27 cellular contexts compared by ENCODE assay signal in genomic region chr1:16972210-16972916, GRCh38. TPM values are rescaled to one million over a fixed set of nuclear protein-coding genes. Genes with fewer than 3 reads are reported as not detected.
A peak's percentile ranks its signal among the peaks of the same experiment; 100 is the strongest.
DNase-seq lines count a peak whose midpoint lies in the region; ATAC-seq, FAIRE-seq and TF ChIP-seq lines count a peak whose summit lies in the region.
"Had no signal": no experiment of that assay in that cellular context is flagged by ENCODE, and none has a peak within 500 bp of the region (broad histone marks: within the 10 kb centered on the region; RNA-seq: fewer than 3 reads in every experiment).

No MANE protein-coding gene starts in this region.

- no peak overlapping the region for H2BK12ac ChIP-seq in H1 (ENCODE audit: low read depth, low read length)

- H3K27me3 ChIP-seq in H7 (ENCODE audit: control insufficient read depth, insufficient read depth, low read length) (no peaks in the 10 kb centered on the region), Panc1 (ENCODE audit: control insufficient read depth, insufficient read depth, low read length) (no peaks in the 10 kb centered on the region), H1 (replicated peaks in 1 of 4; ENCODE audit: control insufficient read depth in 3 of 4, extremely low read depth in 1 of 4, insufficient read depth in 3 of 4, low read length in 3 of 4) (no peaks in the 10 kb centered on the region), MG63 (no peaks in the 10 kb centered on the region)
- H3K27me3 ChIP-seq: BLaER1, esophagus squamous epithelium, gastrocnemius medialis, neutrophil, spleen had no signal

- TF ChIP-seq CTCF in Panc1 (IDR thresholded peaks at IDR 0.05), result no peak
- no peak for TF ChIP-seq CTCF in H1 (IDR thresholded peaks at IDR 0.05; ENCODE audit: control extremely low read depth in 1 of 3, insufficient read depth in 1 of 3, low read depth in 1 of 3, low read length in 3 of 3)
- no peak for TF ChIP-seq CTCF in osteocyte (IDR thresholded peaks at IDR 0.05)

- H3K27ac Mint-ChIP-seq in osteocyte (ENCODE audit: unreplicated experiment), result peak overlapping the region; percentile 67
- H3K27ac Mint-ChIP-seq: activated CD8-positive, alpha-beta T cell treated with anti-CD3 and anti-CD28 coated beads for 36 hours; stimulated activated effector memory CD8-positive, alpha-beta T cell treated with anti-CD3 and anti-CD28 coated beads, Interleukin-12 subunit alpha, Interleukin-12 subunit beta, amount 100 ng/mL, for 72 hours had no signal

- ATAC-seq in Panc1 (0 out of 2 replicates have a peak, but pooled peaks have one; percentile 4), GM18519 (IDR thresholded peaks at IDR 0.05; ENCODE audit: low FRiP score, unreplicated experiment) (no peak)
- ATAC-seq: activated CD4-positive, CD25-positive, alpha-beta regulatory T cell treated with anti-CD3 and anti-CD28 coated beads, Interleukin-2, amount 50 U/mL, for 24 hours; activated CD8-positive, alpha-beta T cell treated with anti-CD3 and anti-CD28 coated beads for 36 hours; gastrocnemius medialis; Right ventricle myocardium inferior; stimulated activated effector memory CD8-positive, alpha-beta T cell treated with anti-CD3 and anti-CD28 coated beads, Interleukin-12 subunit alpha, Interleukin-12 subunit beta, amount 100 ng/mL, for 72 hours had no signal

- no peak overlapping the region for H2BK20ac ChIP-seq in H1 (ENCODE audit: low read length)

- no peak overlapping the region for H2AK5ac ChIP-seq in H1 (ENCODE audit: low read depth, low read length)

- H3K4ac ChIP-seq in H1 (replicated peaks; ENCODE audit: insufficient read length, low read depth, low read length), result no peak overlapping the region

- peaks cover 2% of the 10 kb centered on the region for H3K36me3 Mint-ChIP-seq in osteocyte (ENCODE audit: unreplicated experiment)
- H3K36me3 Mint-ChIP-seq: stimulated activated effector memory CD8-positive, alpha-beta T cell treated with anti-CD3 and anti-CD28 coated beads, Interleukin-12 subunit alpha, Interleukin-12 subunit beta, amount 100 ng/mL, for 72 hours had no signal

- H3K18ac ChIP-seq in H1 (ENCODE audit: extremely low read depth, low read length), result no peak overlapping the region

- no peak for TF ChIP-seq RAD21 in H1 (IDR thresholded peaks at IDR 0.05 in 1 of 2, conservative IDR thresholded peaks at IDR 0.05 in 1 of 2; ENCODE audit: low read depth in 2 of 2, low read length in 2 of 2)

- no peak for TF ChIP-seq POLR2A in H1 (IDR thresholded peaks at IDR 0.05; ENCODE audit: control extremely low read depth in 1 of 2, low read depth in 2 of 2, low read length in 2 of 2)

- WGBS in H1 (ENCODE audit: extremely low coverage in 1 of 2, insufficient coverage in 1 of 2, insufficient read length in 1 of 2, insufficient replicate concordance in 2 of 2, low coverage in 1 of 2, low lambda C conversion rate in 2 of 2, missing lambda C conversion rate in 1 of 2), 2 experiments, result 90% methylated on average over 10 of the region's 11 CpGs; no CpG with 5 or more reads in 1 of the 2 experiments

- no peak overlapping the region for H3K4me3 Mint-ChIP-seq in osteocyte (ENCODE audit: unreplicated experiment)
- H3K4me3 Mint-ChIP-seq: activated CD8-positive, alpha-beta T cell treated with anti-CD3 and anti-CD28 coated beads for 36 hours; stimulated activated effector memory CD8-positive, alpha-beta T cell treated with anti-CD3 and anti-CD28 coated beads, Interleukin-12 subunit alpha, Interleukin-12 subunit beta, amount 100 ng/mL, for 72 hours had no signal

- CTCF ChIA-PET in Panc1 (lab: Charles Lee), result no interaction called here
- CTCF ChIA-PET in H1 (lab: Charles Lee; ENCODE audit: partially characterized antibody), result interaction anchor here (0.7 to 14.3 kb wide), 6 partner anchors 11 to 51 kb away, joined by 3 to 267 read pairs (median 3); partner anchors contain the start of genes CROCC and MFAP2

- H3K36me3 ChIP-seq in H7 (replicated peaks; ENCODE audit: control insufficient read depth, insufficient read depth, low read length), result peaks cover 5% of the 10 kb centered on the region
- no peaks in the 10 kb centered on the region for H3K36me3 ChIP-seq in Panc1 (ENCODE audit: control insufficient read depth, insufficient read depth, low read length)
- peaks cover 9 to 33% (median 29%) of the 10 kb centered on the region in 4 experiments for H3K36me3 ChIP-seq in H1 (ENCODE audit: control insufficient read depth in 2 of 4, insufficient read depth in 4 of 4, low read length in 3 of 4)
- peaks cover 36% of the 10 kb centered on the region for H3K36me3 ChIP-seq in MG63
- H3K36me3 ChIP-seq: neutrophil had no signal

- H3K23ac ChIP-seq in H1 (ENCODE audit: insufficient read length), result no peak overlapping the region

- BruUV-seq in Panc1 (replicated peaks; lab: Mats Ljungman, UMichigan), result no TSS peak

- H3K56ac ChIP-seq in H1 (replicated peaks; ENCODE audit: insufficient read length, low read depth, low read length), result no peak overlapping the region

- FAIRE-seq in H1 (lab: Jason Lieb, UNC), result no peak
- FAIRE-seq: urothelium cell line had no signal

- no peak overlapping the region for H3K4me2 ChIP-seq in H1 (ENCODE audit: insufficient read depth in 1 of 2, low read depth in 2 of 2, low read length in 2 of 2)
- H3K4me2 ChIP-seq: BLaER1 had no signal

- H3K4me3 ChIP-seq in H7 (ENCODE audit: insufficient read depth, low read depth, low read length) (no peak overlapping the region), Panc1 (ENCODE audit: low read depth in 2 of 2, low read length in 2 of 2) (no peak overlapping the region), H1 (ENCODE audit: extremely low read depth in 1 of 4, insufficient read depth in 2 of 4, low read depth in 3 of 4, low read length in 4 of 4) (no peak overlapping the region), MG63 (no peak overlapping the region)
- H3K4me3 ChIP-seq: BLaER1, esophagus squamous epithelium, gastrocnemius medialis, spleen had no signal

- no peak overlapping the region for H4K5ac ChIP-seq in H1 (ENCODE audit: insufficient read length, low read depth, low read length)

- H4K8ac ChIP-seq in H1 (ENCODE audit: extremely low read depth, insufficient read depth, low read length), result no peak overlapping the region

- intact Hi-C loops in Panc1 (cut with micrococcal nuclease; ENCODE audit: unreplicated experiment), result no loop called here

- no peak overlapping the region for H3K14ac ChIP-seq in H1 (ENCODE audit: insufficient read length)

- H2AFZ ChIP-seq in H1 (ENCODE audit: low read length), result no peak overlapping the region

- H4K91ac ChIP-seq in H1 (replicated peaks; ENCODE audit: insufficient read length, low read length), result no peak overlapping the region

- H2BK120ac ChIP-seq in H1 (replicated peaks; ENCODE audit: low read depth, low read length), result no peak overlapping the region

- in situ Hi-C loops in Panc1 (cut with HindIII; ENCODE audit: low pct_unique_long_range_greater_than_20kb, low sequenced_read_pairs), result no loop called here
- in situ Hi-C loops in KBM-7 (cut with MboI; ENCODE audit: low pct_unique_long_range_greater_than_20kb, low sequenced_read_pairs), result no loop called here

- POLR2A ChIA-PET in Panc1 (lab: Charles Lee), result no interaction called here
- POLR2A ChIA-PET in H1 (lab: Charles Lee; ENCODE audit: partially characterized antibody), result interaction anchor here (0.6 to 9.5 kb wide), 7 partner anchors 8 to 42 kb away, joined by 3 to 92 read pairs (median 3); partner anchors contain the start of gene MFAP2

- H3K27ac ChIP-seq in Panc1 (ENCODE audit: low read length) (no peak overlapping the region), H1 (ENCODE audit: low read depth, low read length) (no peak overlapping the region)
- H3K27ac ChIP-seq: BLaER1, esophagus squamous epithelium, gastrocnemius medialis, neutrophil, spleen had no signal

- H3K23me2 ChIP-seq in H1 (ENCODE audit: low read depth, low read length), result peaks cover 3% of the 10 kb centered on the region; the same call in 1 of the 2 replicates

- peaks cover 0 to 3% of the 10 kb centered on the region in 2 experiments; a peak in 1 of 4 replicates for H3K79me2 ChIP-seq in H1 (ENCODE audit: control insufficient read depth in 1 of 2, insufficient read depth in 2 of 2, low read length in 2 of 2)

- H3K9me3 ChIP-seq in Panc1 (ENCODE audit: control insufficient read depth, insufficient read depth, low read depth, low read length) (no peaks in the 10 kb centered on the region), H1 (ENCODE audit: insufficient read depth in 2 of 2, low read depth in 1 of 2, low read length in 1 of 2) (no peaks in the 10 kb centered on the region), MG63 (no peaks in the 10 kb centered on the region)
- H3K9me3 ChIP-seq: BLaER1, esophagus squamous epithelium, gastrocnemius medialis, neutrophil, spleen had no signal

- peaks cover 24% of the 10 kb centered on the region for H3K4me1 Mint-ChIP-seq in osteocyte (ENCODE audit: unreplicated experiment)

- DNase-seq in H7, result peak; percentile 67
- DNase-seq in Panc1 (ENCODE audit: low read depth, low spot score), result no peak
- no peak for DNase-seq in H1 (ENCODE audit: low read depth in 1 of 2, low spot score in 2 of 2)
- no peak for DNase-seq in osteocyte (ENCODE audit: extremely low spot score, unreplicated experiment)
- no peak for DNase-seq in Ammon's horn (ENCODE audit: low spot score)
- no peak for DNase-seq in MG63
- DNase-seq in KBM-7, result no peak
- DNase-seq: ACHN; activated CD8-positive, alpha-beta T cell treated with anti-CD3 and anti-CD28 coated beads for 36 hours; activated effector memory CD4-positive, alpha-beta T cell treated with Interleukin-2 at 50 U/mL for 16 hours; DND-41; effector CD8-positive, alpha-beta T cell; esophagus squamous epithelium; gastrocnemius medialis; GOT3; NCI-H187 treated with DMSO at 0.1 percent for 48 hours; NCI-H345; NCI-H774; spleen; stimulated activated CD4-positive, alpha-beta T cell treated with anti-CD3 and anti-CD28 coated beads, Interleukin-2, amount 100 ng/mL, for 48 hours had no signal

- no peaks in the 10 kb centered on the region for H3K4me1 ChIP-seq in Panc1 (ENCODE audit: control insufficient read depth, insufficient read depth, low read length)
- H3K4me1 ChIP-seq in H1 (replicated peaks in 1 of 4; ENCODE audit: control insufficient read depth in 3 of 4, insufficient read depth in 4 of 4, low read length in 3 of 4), result peaks cover 0 to 11% (median 8%) of the 10 kb centered on the region in 4 experiments; a peak in 6 of 7 replicates
- H3K4me1 ChIP-seq: gastrocnemius medialis, spleen had no signal

- no peaks in the 10 kb centered on the region for H3K27me3 Mint-ChIP-seq in osteocyte (ENCODE audit: unreplicated experiment)
- H3K27me3 Mint-ChIP-seq: activated CD8-positive, alpha-beta T cell treated with anti-CD3 and anti-CD28 coated beads for 36 hours had no signal

- no peak overlapping the region for H3K9ac ChIP-seq in H1 (replicated peaks in 1 of 4; ENCODE audit: extremely low read depth in 1 of 4, low read depth in 3 of 4, low read length in 3 of 4)
- H3K9ac ChIP-seq: BLaER1 had no signal

- no peaks in the 10 kb centered on the region for H3K9me3 Mint-ChIP-seq in osteocyte (ENCODE audit: unreplicated experiment)
- H3K9me3 Mint-ChIP-seq: activated CD8-positive, alpha-beta T cell treated with anti-CD3 and anti-CD28 coated beads for 36 hours; stimulated activated effector memory CD8-positive, alpha-beta T cell treated with anti-CD3 and anti-CD28 coated beads, Interleukin-12 subunit alpha, Interleukin-12 subunit beta, amount 100 ng/mL, for 72 hours had no signal

- H2BK15ac ChIP-seq in H1 (ENCODE audit: low read length), result 0 out of 2 replicates have a peak overlapping the region, but pooled peaks have one; percentile 29

- peaks cover 13 to 21% of the 10 kb centered on the region in 2 experiments for H4K20me1 ChIP-seq in H1 (replicated peaks in 1 of 2; ENCODE audit: control insufficient read depth in 1 of 2, insufficient read depth in 2 of 2, low read length in 2 of 2)

- no peak for TF ChIP-seq EP300 in H1 (IDR thresholded peaks at IDR 0.05; ENCODE audit: borderline replicate concordance in 1 of 2, low read depth in 2 of 2, low read length in 2 of 2)

- H3K79me1 ChIP-seq in H1 (ENCODE audit: low read depth, low read length), result peaks cover 1% of the 10 kb centered on the region; the same call in 1 of the 2 replicates

- peak overlapping the region; percentile 60; the same call in 1 of the 2 replicates for H2BK5ac ChIP-seq in H1 (ENCODE audit: low read depth, low read length)

RNA-seq across cellular contexts. Expression of gene MFAP2, which starts 8.1 kb away (rescaled TPM):
- 176 and 202 TPM in 2 replicates for total RNA-seq in H7 (2014; rRNA removed; shearing (Covaris generic))
- total RNA-seq in Panc1 (2021; ENCODE audit: unreplicated experiment) (12.9 TPM), osteocyte (169 and 172 TPM in 2 replicates)
- 42.8 TPM for polyA plus RNA-seq in Panc1 (2012; ENCODE audit: insufficient read length)
- total RNA-seq in H1 (2021; fragmentation: NEBNext Ultra II Directional; extraction: Animal tissue kit (Norgen Biotek cat#: 25700)), result 172 and 188 TPM in 2 replicates
- polyA plus RNA-seq in H1 (2011; rRNA removed), result 326 and 394 TPM in 2 replicates
- 219 TPM for polyA plus RNA-seq in H1 (2011; cell fraction: cytosol; rRNA removed)
- polyA plus RNA-seq in H1 (2011; cell fraction: nucleus; rRNA removed), result 360 TPM
- 114 to 218 TPM (median 204 TPM) in 4 replicates for polyA plus RNA-seq in H1 (2012, experiment 1 of 2)
- 253 TPM for polyA plus RNA-seq in H1 (2012, experiment 2 of 2)
- polyA plus RNA-seq in H1 (2013, experiment 1 of 2), result 278 TPM
- 321 TPM for polyA plus RNA-seq in H1 (2013, experiment 2 of 2)
- 64.4 and 85.3 TPM in 2 replicates for polyA minus RNA-seq in H1 (2011; rRNA and poly(A)+ RNA removed)
- polyA minus RNA-seq in H1 (2011; cell fraction: cytosol; rRNA and poly(A)+ RNA removed), result 121 TPM
- 111 TPM for polyA minus RNA-seq in H1 (2011; cell fraction: nucleus; rRNA and poly(A)+ RNA removed)
- total RNA-seq in MG63 (2014; rRNA removed; shearing (Covaris generic); ENCODE audit: low replicate concordance), result 112 and 123 TPM in 2 replicates
- total RNA-seq: activated CD8-positive, alpha-beta T cell treated with anti-CD3 and anti-CD28 coated beads for 36 hours had no signal

RNA-seq across cellular contexts. Expression of gene ATP13A2, which starts 39.4 kb away (rescaled TPM):
- 128 and 162 TPM in 2 replicates for total RNA-seq in H7 (2014; rRNA removed; shearing (Covaris generic))
- total RNA-seq in Panc1 (2021; ENCODE audit: unreplicated experiment) (49.9 TPM), osteocyte (69.6 and 69.9 TPM in 2 replicates)
- polyA plus RNA-seq in Panc1 (2012; ENCODE audit: insufficient read length), result 107 TPM
- 82.1 and 89.8 TPM in 2 replicates for total RNA-seq in H1 (2021; fragmentation: NEBNext Ultra II Directional; extraction: Animal tissue kit (Norgen Biotek cat#: 25700))
- polyA plus RNA-seq in H1 (2011; rRNA removed), result 83.6 and 137 TPM in 2 replicates
- polyA plus RNA-seq in H1 (2011; cell fraction: cytosol; rRNA removed), result 64.7 TPM
- polyA plus RNA-seq in H1 (2011; cell fraction: nucleus; rRNA removed), result 131 TPM
- 47.7 to 93.4 TPM (median 83.0 TPM) in 4 replicates for polyA plus RNA-seq in H1 (2012, experiment 1 of 2)
- 73.1 TPM for polyA plus RNA-seq in H1 (2012, experiment 2 of 2)
- 78.0 TPM for polyA plus RNA-seq in H1 (2013, experiment 1 of 2)
- polyA plus RNA-seq in H1 (2013, experiment 2 of 2), result 85.3 TPM
- polyA minus RNA-seq in H1 (2011; rRNA and poly(A)+ RNA removed), result 96.7 and 126 TPM in 2 replicates
- 97.8 TPM for polyA minus RNA-seq in H1 (2011; cell fraction: cytosol; rRNA and poly(A)+ RNA removed)
- polyA minus RNA-seq in H1 (2011; cell fraction: nucleus; rRNA and poly(A)+ RNA removed), result 55.4 TPM
- total RNA-seq in MG63 (2014; rRNA removed; shearing (Covaris generic); ENCODE audit: low replicate concordance), result 28.6 and 31.1 TPM in 2 replicates

RNA-seq across cellular contexts. Expression of gene CROCC, which starts 50.6 kb away (rescaled TPM):
- 59.5 and 92.3 TPM in 2 replicates for total RNA-seq in H7 (2014; rRNA removed; shearing (Covaris generic))
- 13.6 TPM for total RNA-seq in Panc1 (2021; ENCODE audit: unreplicated experiment)
- 27.4 TPM for polyA plus RNA-seq in Panc1 (2012; ENCODE audit: insufficient read length)
- 39.5 and 42.3 TPM in 2 replicates for total RNA-seq in H1 (2021; fragmentation: NEBNext Ultra II Directional; extraction: Animal tissue kit (Norgen Biotek cat#: 25700))
- polyA plus RNA-seq in H1 (2011; rRNA removed), result 12.1 and 24.9 TPM in 2 replicates
- 35.6 TPM for polyA plus RNA-seq in H1 (2011; cell fraction: cytosol; rRNA removed)
- polyA plus RNA-seq in H1 (2011; cell fraction: nucleus; rRNA removed), result 147 TPM
- 32.4 to 53.1 TPM (median 44.9 TPM) in 4 replicates for polyA plus RNA-seq in H1 (2012, experiment 1 of 2)
- 16.9 TPM for polyA plus RNA-seq in H1 (2012, experiment 2 of 2)
- 20.0 TPM for polyA plus RNA-seq in H1 (2013, experiment 1 of 2)
- polyA plus RNA-seq in H1 (2013, experiment 2 of 2), result 18.9 TPM
- polyA minus RNA-seq in H1 (2011; rRNA and poly(A)+ RNA removed), result 13.7 and 18.3 TPM in 2 replicates
- polyA minus RNA-seq in H1 (2011; cell fraction: cytosol; rRNA and poly(A)+ RNA removed), result 29.4 TPM
- 44.5 TPM for polyA minus RNA-seq in H1 (2011; cell fraction: nucleus; rRNA and poly(A)+ RNA removed)
- 31.4 and 34.5 TPM in 2 replicates for total RNA-seq in osteocyte
- total RNA-seq in MG63 (2014; rRNA removed; shearing (Covaris generic); ENCODE audit: low replicate concordance), result 18.1 and 36.9 TPM in 2 replicates
